In genomic region chr1:19021845-19022244, GRCh38 we compare ENCODE assay signal across 32 cellular contexts.
"Had no signal": no experiment of that assay in that cellular context is flagged by ENCODE, and none has a peak within 500 bp of the region (broad histone marks: within the 10 kb centered on the region; RNA-seq: fewer than 3 reads in every experiment).

No MANE protein-coding gene starts in this region.

- H3K36me3 ChIP-seq: brain microvascular endothelial cell, esophagus muscularis mucosa, gastroesophageal sphincter had no signal

- H3K27ac ChIP-seq: brain microvascular endothelial cell, esophagus muscularis mucosa, foreskin keratinocyte, gastroesophageal sphincter had no signal

- H3K9me3 Mint-ChIP-seq: activated CD4-positive, alpha-beta memory T cell treated with anti-CD3 and anti-CD28 coated beads, Interleukin-2, amount 10 ng/mL, durations not matched to agents 7 days and 5 days; central memory CD8-positive, alpha-beta T cell; effector memory CD8-positive, alpha-beta T cell had no signal

- H3K27me3 Mint-ChIP-seq: activated naive CD8-positive, alpha-beta T cell had no signal

- FAIRE-seq: astrocyte, bronchial epithelial cell had no signal

- H3K27ac Mint-ChIP-seq: activated CD4-positive, alpha-beta memory T cell treated with anti-CD3 and anti-CD28 coated beads, Interleukin-2, amount 10 ng/mL, durations not matched to agents 7 days and 5 days; activated CD4-positive, alpha-beta T cell treated with anti-CD3 and anti-CD28 coated beads for 36 hours; activated CD4-positive, alpha-beta T cell treated with anti-CD3 and anti-CD28 coated beads, Interleukin-2, amount 10 ng/mL, durations not matched to agents 7 days and 5 days; activated naive CD8-positive, alpha-beta T cell; activated T-cell treated with anti-CD3 and anti-CD28 coated beads, Interleukin-2, amount 50 U/mL, for 24 hours; activated T-cell treated with anti-CD3 and anti-CD28 coated beads, Interleukin-2, amount 50 U/mL, for 72 hours; effector memory CD8-positive, alpha-beta T cell; T-helper 17 cell; T-helper 2 cell treated with Interferon-gamma antibody and Interleukin-4, amounts not matched to agents 5 μg/mL and 100 μg/mL, for 36 hours had no signal

- ATAC-seq: activated CD4-positive, alpha-beta T cell treated with anti-CD3 and anti-CD28 coated beads for 36 hours; activated T-cell treated with anti-CD3 and anti-CD28 coated beads, Interleukin-2, amount 50 U/mL, for 72 hours; effector memory CD8-positive, alpha-beta T cell; foreskin keratinocyte; gastroesophageal sphincter; T-helper 17 cell had no signal

- DNase-seq: activated CD4-positive, alpha-beta memory T cell treated with anti-CD3 and anti-CD28 coated beads, Interleukin-2, amount 10 ng/mL, durations not matched to agents 7 days and 5 days; activated CD4-positive, alpha-beta T cell treated with anti-CD3 and anti-CD28 coated beads for 36 hours; activated CD4-positive, alpha-beta T cell treated with anti-CD3 and anti-CD28 coated beads, Interleukin-2, amount 10 ng/mL, durations not matched to agents 7 days and 5 days; activated CD4-positive, alpha-beta T cell treated with anti-CD3 and anti-CD28 coated beads, Interleukin-2, amount 50 U/mL, for 4 hours; activated CD4-positive, CD25-positive, alpha-beta regulatory T cell; activated CD4-positive, CD25-positive, alpha-beta regulatory T cell treated with anti-CD3 and anti-CD28 coated beads, Interleukin-2, amount 50 U/mL, for 72 hours; activated CD8-positive, alpha-beta memory T cell treated with anti-CD3 and anti-CD28 coated beads, Interleukin-2, amount 50 U/mL, for 48 hours; activated gamma-delta T cell treated with Interleukin-2 at 50 U/mL for 16 hours; activated naive CD4-positive, alpha-beta T cell treated with anti-CD3 and anti-CD28 coated beads, Interleukin-2, amount 50 U/mL, for 16 hours; activated naive CD4-positive, alpha-beta T cell treated with Interleukin-2 at 50 U/mL for 16 hours; activated T-cell treated with anti-CD3 and anti-CD28 coated beads for 4 hours; activated T-cell treated with anti-CD3 and anti-CD28 coated beads, Interleukin-2, amount 50 U/mL, for 24 hours; activated T-cell treated with anti-CD3 and anti-CD28 coated beads, Interleukin-2, amount 50 U/mL, for 72 hours; amniotic stem cell; anterior cingulate cortex; brain microvascular endothelial cell; cortex of kidney; dermis blood vessel endothelial cell; effector CD4-positive, alpha-beta T cell; effector memory CD8-positive, alpha-beta T cell; erythroblast; foreskin keratinocyte; T-helper 1 cell; T-helper 17 cell; T1000 had no signal

- H3K4me1 ChIP-seq: esophagus muscularis mucosa, foreskin keratinocyte, gastroesophageal sphincter had no signal

- H3K4me1 Mint-ChIP-seq: activated CD4-positive, alpha-beta memory T cell treated with anti-CD3 and anti-CD28 coated beads, Interleukin-2, amount 10 ng/mL, durations not matched to agents 7 days and 5 days; activated CD4-positive, alpha-beta T cell treated with anti-CD3 and anti-CD28 coated beads for 36 hours; activated CD4-positive, alpha-beta T cell treated with anti-CD3 and anti-CD28 coated beads, Interleukin-2, amount 10 ng/mL, durations not matched to agents 7 days and 5 days; central memory CD8-positive, alpha-beta T cell; T-helper 17 cell had no signal

- H3K4me3 Mint-ChIP-seq: activated CD4-positive, alpha-beta memory T cell treated with anti-CD3 and anti-CD28 coated beads, Interleukin-2, amount 10 ng/mL, durations not matched to agents 7 days and 5 days; activated CD4-positive, alpha-beta T cell treated with anti-CD3 and anti-CD28 coated beads for 36 hours; activated CD4-positive, alpha-beta T cell treated with anti-CD3 and anti-CD28 coated beads, Interleukin-2, amount 10 ng/mL, durations not matched to agents 7 days and 5 days; activated naive CD8-positive, alpha-beta T cell; activated T-cell treated with anti-CD3 and anti-CD28 coated beads, Interleukin-2, amount 50 U/mL, for 24 hours; activated T-cell treated with anti-CD3 and anti-CD28 coated beads, Interleukin-2, amount 50 U/mL, for 72 hours; central memory CD8-positive, alpha-beta T cell; effector memory CD8-positive, alpha-beta T cell; T-helper 17 cell; T-helper 2 cell treated with Interferon-gamma antibody and Interleukin-4, amounts not matched to agents 5 μg/mL and 100 μg/mL, for 36 hours had no signal

- H3K4me3 ChIP-seq: esophagus muscularis mucosa, gastroesophageal sphincter had no signal

- H3K27me3 ChIP-seq: brain microvascular endothelial cell, esophagus muscularis mucosa, foreskin keratinocyte, gastroesophageal sphincter had no signal
